ENCODE assay signal across 1 cellular context in the genomic region with DNA sequence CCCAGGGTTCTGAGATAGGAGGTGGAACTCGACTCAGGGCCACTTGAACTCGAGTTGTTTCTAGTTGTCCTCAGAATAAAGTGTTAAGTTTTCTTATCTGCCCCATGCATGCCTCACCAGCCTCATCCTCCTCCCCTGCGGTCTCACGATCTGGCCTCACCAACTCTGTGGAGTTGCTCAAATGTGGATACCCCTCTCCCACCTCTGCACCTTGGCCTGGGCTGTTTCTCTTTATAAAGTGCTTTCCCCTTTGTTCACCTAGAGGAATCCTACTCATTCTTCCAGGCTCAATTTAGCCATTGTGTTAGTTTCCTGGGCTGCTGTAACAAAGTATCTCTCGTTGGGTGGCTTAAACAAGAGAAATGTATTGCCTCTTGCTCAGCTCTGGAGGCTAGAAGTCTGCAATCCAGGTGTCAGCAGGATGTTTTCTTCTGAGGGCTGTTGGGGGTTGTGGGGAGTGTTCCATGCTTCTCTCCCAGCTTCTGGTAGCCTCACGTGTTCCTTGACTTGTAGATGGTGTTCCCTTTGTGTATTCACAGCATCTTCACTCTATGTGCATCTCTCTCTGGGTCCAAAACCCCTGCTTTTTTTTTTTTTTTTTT.
A peak's percentile ranks its signal among the peaks of the same experiment; 100 is the strongest.
TF ChIP-seq lines count a peak whose summit lies in the region.

No MANE protein-coding gene starts in this region.

TF ChIP-seq in K562, 482 proteins besides CTCF, POLR2A, EP300 and RAD21 (continued from another document and continues in another):
- TF ChIP-seq, protein P1, sequence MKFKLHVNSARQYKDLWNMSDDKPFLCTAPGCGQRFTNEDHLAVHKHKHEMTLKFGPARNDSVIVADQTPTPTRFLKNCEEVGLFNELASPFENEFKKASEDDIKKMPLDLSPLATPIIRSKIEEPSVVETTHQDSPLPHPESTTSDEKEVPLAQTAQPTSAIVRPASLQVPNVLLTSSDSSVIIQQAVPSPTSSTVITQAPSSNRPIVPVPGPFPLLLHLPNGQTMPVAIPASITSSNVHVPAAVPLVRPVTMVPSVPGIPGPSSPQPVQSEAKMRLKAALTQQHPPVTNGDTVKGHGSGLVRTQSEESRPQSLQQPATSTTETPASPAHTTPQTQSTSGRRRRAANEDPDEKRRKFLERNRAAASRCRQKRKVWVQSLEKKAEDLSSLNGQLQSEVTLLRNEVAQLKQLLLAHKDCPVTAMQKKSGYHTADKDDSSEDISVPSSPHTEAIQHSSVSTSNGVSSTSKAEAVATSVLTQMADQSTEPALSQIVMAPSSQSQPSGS (CRISPR knock-in tag; IDR thresholded peaks at IDR 0.05), result no peak
- TF ChIP-seq FOXK2 (conservative IDR thresholded peaks at IDR 0.05 in 1 of 2, IDR thresholded peaks at IDR 0.05 in 1 of 2; ENCODE audit: low read depth in 2 of 2) (peak; percentile 14 to 70; a peak in 2 of 4 replicates), PRMT5 (CRISPR knock-in tag; IDR thresholded peaks at IDR 0.05) (no peak), TBP (optimal IDR thresholded peaks at IDR 0.05; ENCODE audit: low read depth, low read length) (no peak), TCF7 (IDR thresholded peaks at IDR 0.05; ENCODE audit: borderline replicate concordance) (no peak), ZNF785 (CRISPR knock-in tag; IDR thresholded peaks at IDR 0.05) (no peak), PTRF (tag; IDR thresholded peaks at IDR 0.05) (no peak), MYNN (IDR thresholded peaks at IDR 0.05) (peak; percentile 86), MYNN (CRISPR knock-in tag; IDR thresholded peaks at IDR 0.05) (no peak), HMG20B (CRISPR knock-in tag; IDR thresholded peaks at IDR 0.05) (no peak), FOXJ2 (tag; IDR thresholded peaks at IDR 0.05) (0 out of 2 replicates have a peak, but pooled peaks have one; percentile 27), PCBP2 (IDR thresholded peaks at IDR 0.05; ENCODE audit: low read depth, low read length, poor library complexity, severe bottlenecking) (no peak), ZNF444 (CRISPR knock-in tag; IDR thresholded peaks at IDR 0.05) (no peak), TEAD2 (tag; IDR thresholded peaks at IDR 0.05) (no peak), NFIC (IDR thresholded peaks at IDR 0.05) (peak; percentile 79), PYGO2 (tag; IDR thresholded peaks at IDR 0.05) (no peak), GATA2 (CRISPR knock-in tag; IDR thresholded peaks at IDR 0.05) (peak; percentile 84), ZNF24 (IDR thresholded peaks at IDR 0.05) (no peak; the same call in 1 of the 2 replicates), ZNF668 (CRISPR knock-in tag; IDR thresholded peaks at IDR 0.05) (no peak), ETS2 (tag; IDR thresholded peaks at IDR 0.05; ENCODE audit: borderline replicate concordance, poor library complexity, severe bottlenecking) (no peak), ZNF77 (CRISPR knock-in tag; IDR thresholded peaks at IDR 0.05) (no peak), HLTF (IDR thresholded peaks at IDR 0.05) (no peak), PCBP1 (IDR thresholded peaks at IDR 0.05; ENCODE audit: low read depth, low read length, poor library complexity, severe bottlenecking) (no peak), SRSF9 (IDR thresholded peaks at IDR 0.05; ENCODE audit: borderline replicate concordance, low read depth, low read length) (no peak)
- TF ChIP-seq, protein P2, sequence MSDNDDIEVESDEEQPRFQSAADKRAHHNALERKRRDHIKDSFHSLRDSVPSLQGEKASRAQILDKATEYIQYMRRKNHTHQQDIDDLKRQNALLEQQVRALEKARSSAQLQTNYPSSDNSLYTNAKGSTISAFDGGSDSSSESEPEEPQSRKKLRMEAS (CRISPR knock-in tag; IDR thresholded peaks at IDR 0.05), result 0 out of 2 replicates have a peak, but pooled peaks have one; percentile 38
- TF ChIP-seq, protein P3, sequence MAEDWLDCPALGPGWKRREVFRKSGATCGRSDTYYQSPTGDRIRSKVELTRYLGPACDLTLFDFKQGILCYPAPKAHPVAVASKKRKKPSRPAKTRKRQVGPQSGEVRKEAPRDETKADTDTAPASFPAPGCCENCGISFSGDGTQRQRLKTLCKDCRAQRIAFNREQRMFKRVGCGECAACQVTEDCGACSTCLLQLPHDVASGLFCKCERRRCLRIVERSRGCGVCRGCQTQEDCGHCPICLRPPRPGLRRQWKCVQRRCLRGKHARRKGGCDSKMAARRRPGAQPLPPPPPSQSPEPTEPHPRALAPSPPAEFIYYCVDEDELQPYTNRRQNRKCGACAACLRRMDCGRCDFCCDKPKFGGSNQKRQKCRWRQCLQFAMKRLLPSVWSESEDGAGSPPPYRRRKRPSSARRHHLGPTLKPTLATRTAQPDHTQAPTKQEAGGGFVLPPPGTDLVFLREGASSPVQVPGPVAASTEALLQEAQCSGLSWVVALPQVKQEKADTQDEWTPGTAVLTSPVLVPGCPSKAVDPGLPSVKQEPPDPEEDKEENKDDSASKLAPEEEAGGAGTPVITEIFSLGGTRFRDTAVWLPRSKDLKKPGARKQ (CRISPR knock-in tag; IDR thresholded peaks at IDR 0.05), result no peak
- TF ChIP-seq, protein P4, sequence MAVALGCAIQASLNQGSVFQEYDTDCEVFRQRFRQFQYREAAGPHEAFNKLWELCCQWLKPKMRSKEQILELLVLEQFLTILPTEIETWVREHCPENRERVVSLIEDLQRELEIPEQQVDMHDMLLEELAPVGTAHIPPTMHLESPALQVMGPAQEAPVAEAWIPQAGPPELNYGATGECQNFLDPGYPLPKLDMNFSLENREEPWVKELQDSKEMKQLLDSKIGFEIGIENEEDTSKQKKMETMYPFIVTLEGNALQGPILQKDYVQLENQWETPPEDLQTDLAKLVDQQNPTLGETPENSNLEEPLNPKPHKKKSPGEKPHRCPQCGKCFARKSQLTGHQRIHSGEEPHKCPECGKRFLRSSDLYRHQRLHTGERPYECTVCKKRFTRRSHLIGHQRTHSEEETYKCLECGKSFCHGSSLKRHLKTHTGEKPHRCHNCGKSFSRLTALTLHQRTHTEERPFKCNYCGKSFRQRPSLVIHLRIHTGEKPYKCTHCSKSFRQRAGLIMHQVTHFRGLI (CRISPR knock-in tag; IDR thresholded peaks at IDR 0.05), result no peak
- TF ChIP-seq, protein P5, sequence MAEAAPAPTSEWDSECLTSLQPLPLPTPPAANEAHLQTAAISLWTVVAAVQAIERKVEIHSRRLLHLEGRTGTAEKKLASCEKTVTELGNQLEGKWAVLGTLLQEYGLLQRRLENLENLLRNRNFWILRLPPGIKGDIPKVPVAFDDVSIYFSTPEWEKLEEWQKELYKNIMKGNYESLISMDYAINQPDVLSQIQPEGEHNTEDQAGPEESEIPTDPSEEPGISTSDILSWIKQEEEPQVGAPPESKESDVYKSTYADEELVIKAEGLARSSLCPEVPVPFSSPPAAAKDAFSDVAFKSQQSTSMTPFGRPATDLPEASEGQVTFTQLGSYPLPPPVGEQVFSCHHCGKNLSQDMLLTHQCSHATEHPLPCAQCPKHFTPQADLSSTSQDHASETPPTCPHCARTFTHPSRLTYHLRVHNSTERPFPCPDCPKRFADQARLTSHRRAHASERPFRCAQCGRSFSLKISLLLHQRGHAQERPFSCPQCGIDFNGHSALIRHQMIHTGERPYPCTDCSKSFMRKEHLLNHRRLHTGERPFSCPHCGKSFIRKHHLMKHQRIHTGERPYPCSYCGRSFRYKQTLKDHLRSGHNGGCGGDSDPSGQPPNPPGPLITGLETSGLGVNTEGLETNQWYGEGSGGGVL (CRISPR knock-in tag; IDR thresholded peaks at IDR 0.05), result no peak
- TF ChIP-seq, protein P6, sequence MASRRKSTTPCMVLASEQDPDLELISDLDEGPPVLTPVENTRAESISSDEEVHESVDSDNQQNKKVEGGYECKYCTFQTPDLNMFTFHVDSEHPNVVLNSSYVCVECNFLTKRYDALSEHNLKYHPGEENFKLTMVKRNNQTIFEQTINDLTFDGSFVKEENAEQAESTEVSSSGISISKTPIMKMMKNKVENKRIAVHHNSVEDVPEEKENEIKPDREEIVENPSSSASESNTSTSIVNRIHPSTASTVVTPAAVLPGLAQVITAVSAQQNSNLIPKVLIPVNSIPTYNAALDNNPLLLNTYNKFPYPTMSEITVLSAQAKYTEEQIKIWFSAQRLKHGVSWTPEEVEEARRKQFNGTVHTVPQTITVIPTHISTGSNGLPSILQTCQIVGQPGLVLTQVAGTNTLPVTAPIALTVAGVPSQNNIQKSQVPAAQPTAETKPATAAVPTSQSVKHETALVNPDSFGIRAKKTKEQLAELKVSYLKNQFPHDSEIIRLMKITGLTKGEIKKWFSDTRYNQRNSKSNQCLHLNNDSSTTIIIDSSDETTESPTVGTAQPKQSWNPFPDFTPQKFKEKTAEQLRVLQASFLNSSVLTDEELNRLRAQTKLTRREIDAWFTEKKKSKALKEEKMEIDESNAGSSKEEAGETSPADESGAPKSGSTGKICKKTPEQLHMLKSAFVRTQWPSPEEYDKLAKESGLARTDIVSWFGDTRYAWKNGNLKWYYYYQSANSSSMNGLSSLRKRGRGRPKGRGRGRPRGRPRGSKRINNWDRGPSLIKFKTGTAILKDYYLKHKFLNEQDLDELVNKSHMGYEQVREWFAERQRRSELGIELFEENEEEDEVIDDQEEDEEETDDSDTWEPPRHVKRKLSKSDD (conservative IDR thresholded peaks at IDR 0.05; ENCODE audit: low read length), result no peak
- TF ChIP-seq, protein P7, sequence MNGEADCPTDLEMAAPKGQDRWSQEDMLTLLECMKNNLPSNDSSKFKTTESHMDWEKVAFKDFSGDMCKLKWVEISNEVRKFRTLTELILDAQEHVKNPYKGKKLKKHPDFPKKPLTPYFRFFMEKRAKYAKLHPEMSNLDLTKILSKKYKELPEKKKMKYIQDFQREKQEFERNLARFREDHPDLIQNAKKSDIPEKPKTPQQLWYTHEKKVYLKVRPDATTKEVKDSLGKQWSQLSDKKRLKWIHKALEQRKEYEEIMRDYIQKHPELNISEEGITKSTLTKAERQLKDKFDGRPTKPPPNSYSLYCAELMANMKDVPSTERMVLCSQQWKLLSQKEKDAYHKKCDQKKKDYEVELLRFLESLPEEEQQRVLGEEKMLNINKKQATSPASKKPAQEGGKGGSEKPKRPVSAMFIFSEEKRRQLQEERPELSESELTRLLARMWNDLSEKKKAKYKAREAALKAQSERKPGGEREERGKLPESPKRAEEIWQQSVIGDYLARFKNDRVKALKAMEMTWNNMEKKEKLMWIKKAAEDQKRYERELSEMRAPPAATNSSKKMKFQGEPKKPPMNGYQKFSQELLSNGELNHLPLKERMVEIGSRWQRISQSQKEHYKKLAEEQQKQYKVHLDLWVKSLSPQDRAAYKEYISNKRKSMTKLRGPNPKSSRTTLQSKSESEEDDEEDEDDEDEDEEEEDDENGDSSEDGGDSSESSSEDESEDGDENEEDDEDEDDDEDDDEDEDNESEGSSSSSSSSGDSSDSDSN (IDR thresholded peaks at IDR 0.05; ENCODE audit: borderline replicate concordance in 1 of 2, low read depth in 2 of 2, low read length in 2 of 2), result no peak
- TF ChIP-seq, protein P8, sequence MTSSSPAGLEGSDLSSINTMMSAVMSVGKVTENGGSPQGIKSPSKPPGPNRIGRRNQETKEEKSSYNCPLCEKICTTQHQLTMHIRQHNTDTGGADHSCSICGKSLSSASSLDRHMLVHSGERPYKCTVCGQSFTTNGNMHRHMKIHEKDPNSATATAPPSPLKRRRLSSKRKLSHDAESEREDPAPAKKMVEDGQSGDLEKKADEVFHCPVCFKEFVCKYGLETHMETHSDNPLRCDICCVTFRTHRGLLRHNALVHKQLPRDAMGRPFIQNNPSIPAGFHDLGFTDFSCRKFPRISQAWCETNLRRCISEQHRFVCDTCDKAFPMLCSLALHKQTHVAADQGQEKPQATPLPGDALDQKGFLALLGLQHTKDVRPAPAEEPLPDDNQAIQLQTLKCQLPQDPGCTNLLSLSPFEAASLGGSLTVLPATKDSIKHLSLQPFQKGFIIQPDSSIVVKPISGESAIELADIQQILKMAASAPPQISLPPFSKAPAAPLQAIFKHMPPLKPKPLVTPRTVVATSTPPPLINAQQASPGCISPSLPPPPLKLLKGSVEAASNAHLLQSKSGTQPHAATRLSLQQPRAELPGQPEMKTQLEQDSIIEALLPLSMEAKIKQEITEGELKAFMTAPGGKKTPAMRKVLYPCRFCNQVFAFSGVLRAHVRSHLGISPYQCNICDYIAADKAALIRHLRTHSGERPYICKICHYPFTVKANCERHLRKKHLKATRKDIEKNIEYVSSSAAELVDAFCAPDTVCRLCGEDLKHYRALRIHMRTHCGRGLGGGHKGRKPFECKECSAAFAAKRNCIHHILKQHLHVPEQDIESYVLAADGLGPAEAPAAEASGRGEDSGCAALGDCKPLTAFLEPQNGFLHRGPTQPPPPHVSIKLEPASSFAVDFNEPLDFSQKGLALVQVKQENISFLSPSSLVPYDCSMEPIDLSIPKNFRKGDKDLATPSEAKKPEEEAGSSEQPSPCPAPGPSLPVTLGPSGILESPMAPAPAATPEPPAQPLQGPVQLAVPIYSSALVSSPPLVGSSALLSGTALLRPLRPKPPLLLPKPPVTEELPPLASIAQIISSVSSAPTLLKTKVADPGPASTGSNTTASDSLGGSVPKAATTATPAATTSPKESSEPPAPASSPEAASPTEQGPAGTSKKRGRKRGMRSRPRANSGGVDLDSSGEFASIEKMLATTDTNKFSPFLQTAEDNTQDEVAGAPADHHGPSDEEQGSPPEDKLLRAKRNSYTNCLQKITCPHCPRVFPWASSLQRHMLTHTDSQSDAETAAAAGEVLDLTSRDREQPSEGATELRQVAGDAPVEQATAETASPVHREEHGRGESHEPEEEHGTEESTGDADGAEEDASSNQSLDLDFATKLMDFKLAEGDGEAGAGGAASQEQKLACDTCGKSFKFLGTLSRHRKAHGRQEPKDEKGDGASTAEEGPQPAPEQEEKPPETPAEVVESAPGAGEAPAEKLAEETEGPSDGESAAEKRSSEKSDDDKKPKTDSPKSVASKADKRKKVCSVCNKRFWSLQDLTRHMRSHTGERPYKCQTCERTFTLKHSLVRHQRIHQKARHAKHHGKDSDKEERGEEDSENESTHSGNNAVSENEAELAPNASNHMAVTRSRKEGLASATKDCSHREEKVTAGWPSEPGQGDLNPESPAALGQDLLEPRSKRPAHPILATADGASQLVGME (CRISPR knock-in tag; IDR thresholded peaks at IDR 0.05), result no peak
- TF ChIP-seq, protein P9, sequence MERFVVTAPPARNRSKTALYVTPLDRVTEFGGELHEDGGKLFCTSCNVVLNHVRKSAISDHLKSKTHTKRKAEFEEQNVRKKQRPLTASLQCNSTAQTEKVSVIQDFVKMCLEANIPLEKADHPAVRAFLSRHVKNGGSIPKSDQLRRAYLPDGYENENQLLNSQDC (CRISPR knock-in tag; IDR thresholded peaks at IDR 0.05), result no peak
- TF ChIP-seq, protein P10, sequence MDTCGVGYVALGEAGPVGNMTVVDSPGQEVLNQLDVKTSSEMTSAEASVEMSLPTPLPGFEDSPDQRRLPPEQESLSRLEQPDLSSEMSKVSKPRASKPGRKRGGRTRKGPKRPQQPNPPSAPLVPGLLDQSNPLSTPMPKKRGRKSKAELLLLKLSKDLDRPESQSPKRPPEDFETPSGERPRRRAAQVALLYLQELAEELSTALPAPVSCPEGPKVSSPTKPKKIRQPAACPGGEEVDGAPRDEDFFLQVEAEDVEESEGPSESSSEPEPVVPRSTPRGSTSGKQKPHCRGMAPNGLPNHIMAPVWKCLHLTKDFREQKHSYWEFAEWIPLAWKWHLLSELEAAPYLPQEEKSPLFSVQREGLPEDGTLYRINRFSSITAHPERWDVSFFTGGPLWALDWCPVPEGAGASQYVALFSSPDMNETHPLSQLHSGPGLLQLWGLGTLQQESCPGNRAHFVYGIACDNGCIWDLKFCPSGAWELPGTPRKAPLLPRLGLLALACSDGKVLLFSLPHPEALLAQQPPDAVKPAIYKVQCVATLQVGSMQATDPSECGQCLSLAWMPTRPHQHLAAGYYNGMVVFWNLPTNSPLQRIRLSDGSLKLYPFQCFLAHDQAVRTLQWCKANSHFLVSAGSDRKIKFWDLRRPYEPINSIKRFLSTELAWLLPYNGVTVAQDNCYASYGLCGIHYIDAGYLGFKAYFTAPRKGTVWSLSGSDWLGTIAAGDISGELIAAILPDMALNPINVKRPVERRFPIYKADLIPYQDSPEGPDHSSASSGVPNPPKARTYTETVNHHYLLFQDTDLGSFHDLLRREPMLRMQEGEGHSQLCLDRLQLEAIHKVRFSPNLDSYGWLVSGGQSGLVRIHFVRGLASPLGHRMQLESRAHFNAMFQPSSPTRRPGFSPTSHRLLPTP (IDR thresholded peaks at IDR 0.05; ENCODE audit: borderline replicate concordance, extremely low read depth, insufficient read length), result no peak
